ENCODE assay signal across 12 cellular contexts in the genomic region with DNA sequence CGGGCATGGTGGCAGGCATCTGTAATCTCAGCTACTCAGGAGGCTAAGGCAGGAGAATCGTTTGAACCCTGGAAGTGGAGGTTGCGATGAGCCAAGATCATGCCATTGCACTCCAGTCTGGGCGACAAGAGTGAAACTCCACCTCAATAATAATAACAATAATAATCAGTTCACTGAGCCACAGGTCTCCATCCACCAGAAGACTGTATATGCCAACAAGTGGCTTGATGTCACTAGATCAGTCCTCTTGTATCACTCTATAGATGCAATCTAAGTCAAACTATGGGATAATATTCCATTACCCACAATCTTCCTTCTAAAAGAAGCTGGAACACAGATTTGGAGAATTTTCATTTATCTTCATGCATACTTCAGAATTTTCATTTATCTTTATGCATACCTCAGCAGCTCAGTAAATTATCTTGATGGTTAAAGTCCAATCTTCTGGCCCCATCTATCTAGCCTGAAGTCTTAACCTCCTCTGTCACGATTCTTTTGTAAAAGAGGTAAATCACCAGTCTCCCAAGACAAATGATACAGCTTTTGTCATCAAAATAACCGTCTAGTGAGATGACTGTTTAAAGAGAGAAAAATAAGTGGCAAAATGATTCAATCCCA.
"Had no signal": no experiment of that assay in that cellular context is flagged by ENCODE, and none has a peak within 500 bp of the region (broad histone marks: within the 10 kb centered on the region; RNA-seq: fewer than 3 reads in every experiment).

No MANE protein-coding gene starts in this region.

- DNase-seq: activated CD4-positive, alpha-beta T cell treated with anti-CD3 and anti-CD28 coated beads for 48 hours; activated CD8-positive, alpha-beta memory T cell treated with anti-CD3 and anti-CD28 coated beads for 24 hours; activated gamma-delta T cell; caudate nucleus; colonic mucosa; left ventricle myocardium inferior; mesendoderm; stimulated activated CD4-positive, alpha-beta T cell treated with anti-CD3 and anti-CD28 coated beads, Interleukin-4, amount 100 ng/mL, for 4 hours; T-helper 17 cell; tibial artery had no signal

- H3K27ac ChIP-seq: colonic mucosa, left ventricle myocardium inferior, tibial artery had no signal

- FAIRE-seq: frontal cortex had no signal

- H3K9me3 ChIP-seq: colonic mucosa, left ventricle myocardium inferior, tibial artery had no signal

- ATAC-seq: SK-N-SH treated with all-trans-retinoic acid at 6 μM for 48 hours, T-helper 17 cell had no signal

- H3K4me3 Mint-ChIP-seq: T-helper 17 cell had no signal

- H3K4me3 ChIP-seq: colonic mucosa, left ventricle myocardium inferior, tibial artery had no signal

- H3K27me3 ChIP-seq: colonic mucosa, tibial artery had no signal

- H3K27me3 Mint-ChIP-seq: T-helper 17 cell had no signal

- H3K4me1 ChIP-seq: colonic mucosa had no signal
